26 cellular contexts compared by ENCODE assay signal in the genomic region with DNA sequence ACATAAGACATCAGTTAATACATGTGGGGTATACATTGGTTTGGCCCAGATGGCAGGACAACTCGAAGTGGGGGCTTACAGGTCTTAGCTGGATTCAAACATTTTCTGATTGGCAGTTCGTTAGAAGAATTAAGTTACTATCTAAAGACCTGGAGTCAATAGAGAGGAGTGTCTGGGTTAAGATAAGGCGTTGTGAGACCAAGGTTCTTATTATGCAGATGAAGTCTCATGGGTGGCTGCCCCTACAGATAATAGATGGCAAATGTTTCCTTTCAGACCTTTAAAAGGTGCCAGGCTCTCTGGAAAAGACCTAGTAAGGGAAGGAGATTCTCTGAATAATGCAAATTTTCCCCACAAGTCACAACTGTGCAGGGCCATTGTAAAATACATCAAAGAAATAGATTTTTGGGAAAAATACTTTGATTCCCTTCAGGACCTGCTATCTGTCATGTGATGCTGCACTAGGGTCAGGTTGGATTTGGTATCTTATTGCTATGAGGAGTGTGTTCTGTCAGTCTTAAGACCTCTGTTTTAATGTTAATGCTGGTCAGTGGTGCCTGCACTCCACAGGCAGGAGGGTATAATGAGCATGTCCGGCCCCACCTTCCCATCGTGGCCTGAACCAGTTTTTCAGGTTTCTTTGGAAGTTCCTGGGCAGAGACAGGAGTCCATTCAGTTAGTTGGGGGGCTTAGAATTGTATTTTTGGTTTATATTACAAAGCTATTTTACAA. TPM values are rescaled to one million over a fixed set of nuclear protein-coding genes. Genes with fewer than 3 reads are reported as not detected.
DNase-seq lines count a peak whose midpoint lies in the region; ATAC-seq and TF ChIP-seq lines count a peak whose summit lies in the region.
"Had no signal": no experiment of that assay in that cellular context is flagged by ENCODE, and none has a peak within 500 bp of the region (broad histone marks: within the 10 kb centered on the region; RNA-seq: fewer than 3 reads in every experiment).

No MANE protein-coding gene starts in this region.

- TF ChIP-seq CTCF in WTC11 (IDR thresholded peaks at IDR 0.05), result no peak
- no peak for TF ChIP-seq CTCF in type B pancreatic cell (conservative IDR thresholded peaks at IDR 0.05)

- CTCF ChIA-PET in WTC11 (lab: Charles Lee), result interaction anchor here (1.2 to 4.4 kb wide), 2 partner anchors 11 to 15 kb away, joined by 3 to 68 read pairs; a partner anchor contains a TSS

- ATAC-seq in WTC11 (peak; percentile 66), GM19035 (IDR thresholded peaks at IDR 0.05; ENCODE audit: unreplicated experiment) (no peak)
- ATAC-seq: activated naive CD4-positive, alpha-beta T cell treated with anti-CD3 and anti-CD28 coated beads, Interleukin-2, amount 50 U/mL, for 72 hours; activated T-helper 17 cell treated with anti-CD3 and anti-CD28 coated beads, Interleukin-2, amount 50 U/mL, for 72 hours; K562 had no signal

- POLR2A ChIA-PET in WTC11 (lab: Charles Lee), result no interaction called here

- H3K4me3 Mint-ChIP-seq in WTC11 (peak overlapping the region; percentile 34), type B pancreatic cell (peak overlapping the region; percentile 22)
- H3K4me3 Mint-ChIP-seq: activated CD4-positive, alpha-beta T cell treated with anti-CD3 and anti-CD28 coated beads, Interleukin-2, amount 10 ng/mL, durations not matched to agents 7 days and 5 days; activated T-helper 17 cell treated with anti-CD3 and anti-CD28 coated beads, Interleukin-2, amount 50 U/mL, for 72 hours had no signal

- no peaks in the 10 kb centered on the region for H3K27me3 Mint-ChIP-seq in WTC11 (ENCODE audit: low read depth)
- H3K27me3 Mint-ChIP-seq in type B pancreatic cell, result peaks cover 3% of the 10 kb centered on the region

- H3K9me3 Mint-ChIP-seq in WTC11 (peaks cover 2% of the 10 kb centered on the region), type B pancreatic cell (peaks cover under 1% of the 10 kb centered on the region)
- H3K9me3 Mint-ChIP-seq: activated CD4-positive, alpha-beta T cell treated with anti-CD3 and anti-CD28 coated beads, Interleukin-2, amount 10 ng/mL, durations not matched to agents 7 days and 5 days; activated naive CD4-positive, alpha-beta T cell treated with anti-CD3 and anti-CD28 coated beads, Interleukin-2, amount 50 U/mL, for 72 hours; activated T-helper 17 cell treated with anti-CD3 and anti-CD28 coated beads, Interleukin-2, amount 50 U/mL, for 72 hours had no signal

- H3K27ac Mint-ChIP-seq in WTC11 (peak overlapping the region; percentile 96), type B pancreatic cell (no peak overlapping the region)
- H3K27ac Mint-ChIP-seq: activated CD4-positive, alpha-beta T cell treated with anti-CD3 and anti-CD28 coated beads, Interleukin-2, amount 10 ng/mL, durations not matched to agents 7 days and 5 days; activated naive CD4-positive, alpha-beta T cell treated with anti-CD3 and anti-CD28 coated beads, Interleukin-2, amount 50 U/mL, for 72 hours; activated T-helper 17 cell treated with anti-CD3 and anti-CD28 coated beads, Interleukin-2, amount 50 U/mL, for 72 hours had no signal

- H3K36me3 Mint-ChIP-seq in WTC11, result no peaks in the 10 kb centered on the region; the same call in 1 of the 2 replicates
- no peaks in the 10 kb centered on the region for H3K36me3 Mint-ChIP-seq in type B pancreatic cell
- H3K36me3 Mint-ChIP-seq: activated naive CD4-positive, alpha-beta T cell treated with anti-CD3 and anti-CD28 coated beads, Interleukin-2, amount 50 U/mL, for 72 hours had no signal

- H3K4me1 Mint-ChIP-seq in WTC11, result peaks cover 75% of the 10 kb centered on the region
- H3K4me1 Mint-ChIP-seq in type B pancreatic cell (ENCODE audit: unreplicated experiment), result no peaks in the 10 kb centered on the region
- H3K4me1 Mint-ChIP-seq: activated CD4-positive, alpha-beta T cell treated with anti-CD3 and anti-CD28 coated beads, Interleukin-2, amount 10 ng/mL, durations not matched to agents 7 days and 5 days; activated T-helper 17 cell treated with anti-CD3 and anti-CD28 coated beads, Interleukin-2, amount 50 U/mL, for 72 hours had no signal

- peak; percentile 17 for DNase-seq in NCI-H2196 (lab: John Stamatoyannopoulos, UW; ENCODE audit: unreplicated experiment)
- DNase-seq in NCI-H2196 treated with DMSO at 0.1 percent for 48 hours (lab: John Stamatoyannopoulos, UW; ENCODE audit: unreplicated experiment), result no peak
- no peak for DNase-seq in WTC11 (ENCODE audit: low spot score)
- peak; percentile 75 for DNase-seq in left kidney (ENCODE audit: low read depth, low spot score)
- no peak for DNase-seq in type B pancreatic cell (ENCODE audit: extremely low spot score, unreplicated experiment)
- DNase-seq in NCI-H82 (lab: John Stamatoyannopoulos, UW), result no peak
- no peak for DNase-seq in iPS-NIHi11 (ENCODE audit: low spot score)
- DNase-seq: activated CD4-positive, alpha-beta T cell treated with anti-CD3 and anti-CD28 coated beads, Interleukin-2, amount 10 ng/mL, durations not matched to agents 7 days and 5 days; central memory CD4-positive, alpha-beta T cell; DND-41; erythroblast; foreskin melanocyte; GM23248; mammary epithelial cell; MM.1S; NCI-H1436 treated with DMSO at 0.1 percent for 48 hours; nucleus accumbens; OCI-M1; SIG-M5; stimulated activated naive CD4-positive, alpha-beta T cell treated with Interleukin-2 at 50 U/mL for 16 hours had no signal

TF ChIP-seq in WTC11, 78 proteins besides CTCF, POLR2A, EP300 and RAD21 (continues in another document):
- TF ChIP-seq, protein P1, sequence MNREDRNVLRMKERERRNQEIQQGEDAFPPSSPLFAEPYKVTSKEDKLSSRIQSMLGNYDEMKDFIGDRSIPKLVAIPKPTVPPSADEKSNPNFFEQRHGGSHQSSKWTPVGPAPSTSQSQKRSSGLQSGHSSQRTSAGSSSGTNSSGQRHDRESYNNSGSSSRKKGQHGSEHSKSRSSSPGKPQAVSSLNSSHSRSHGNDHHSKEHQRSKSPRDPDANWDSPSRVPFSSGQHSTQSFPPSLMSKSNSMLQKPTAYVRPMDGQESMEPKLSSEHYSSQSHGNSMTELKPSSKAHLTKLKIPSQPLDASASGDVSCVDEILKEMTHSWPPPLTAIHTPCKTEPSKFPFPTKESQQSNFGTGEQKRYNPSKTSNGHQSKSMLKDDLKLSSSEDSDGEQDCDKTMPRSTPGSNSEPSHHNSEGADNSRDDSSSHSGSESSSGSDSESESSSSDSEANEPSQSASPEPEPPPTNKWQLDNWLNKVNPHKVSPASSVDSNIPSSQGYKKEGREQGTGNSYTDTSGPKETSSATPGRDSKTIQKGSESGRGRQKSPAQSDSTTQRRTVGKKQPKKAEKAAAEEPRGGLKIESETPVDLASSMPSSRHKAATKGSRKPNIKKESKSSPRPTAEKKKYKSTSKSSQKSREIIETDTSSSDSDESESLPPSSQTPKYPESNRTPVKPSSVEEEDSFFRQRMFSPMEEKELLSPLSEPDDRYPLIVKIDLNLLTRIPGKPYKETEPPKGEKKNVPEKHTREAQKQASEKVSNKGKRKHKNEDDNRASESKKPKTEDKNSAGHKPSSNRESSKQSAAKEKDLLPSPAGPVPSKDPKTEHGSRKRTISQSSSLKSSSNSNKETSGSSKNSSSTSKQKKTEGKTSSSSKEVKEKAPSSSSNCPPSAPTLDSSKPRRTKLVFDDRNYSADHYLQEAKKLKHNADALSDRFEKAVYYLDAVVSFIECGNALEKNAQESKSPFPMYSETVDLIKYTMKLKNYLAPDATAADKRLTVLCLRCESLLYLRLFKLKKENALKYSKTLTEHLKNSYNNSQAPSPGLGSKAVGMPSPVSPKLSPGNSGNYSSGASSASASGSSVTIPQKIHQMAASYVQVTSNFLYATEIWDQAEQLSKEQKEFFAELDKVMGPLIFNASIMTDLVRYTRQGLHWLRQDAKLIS (CRISPR knock-in tag; IDR thresholded peaks at IDR 0.05; ENCODE audit: borderline replicate concordance), result no peak
- TF ChIP-seq, protein P2, sequence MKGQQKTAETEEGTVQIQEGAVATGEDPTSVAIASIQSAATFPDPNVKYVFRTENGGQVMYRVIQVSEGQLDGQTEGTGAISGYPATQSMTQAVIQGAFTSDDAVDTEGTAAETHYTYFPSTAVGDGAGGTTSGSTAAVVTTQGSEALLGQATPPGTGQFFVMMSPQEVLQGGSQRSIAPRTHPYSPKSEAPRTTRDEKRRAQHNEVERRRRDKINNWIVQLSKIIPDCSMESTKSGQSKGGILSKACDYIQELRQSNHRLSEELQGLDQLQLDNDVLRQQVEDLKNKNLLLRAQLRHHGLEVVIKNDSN (CRISPR knock-in tag; IDR thresholded peaks at IDR 0.05), result peak; percentile 55; the same call in 1 of the 2 replicates
- TF ChIP-seq KAT7 (CRISPR knock-in tag; IDR thresholded peaks at IDR 0.05; ENCODE audit: borderline replicate concordance) (no peak), CREB1 (CRISPR knock-in tag; IDR thresholded peaks at IDR 0.05) (no peak), ELF4 (CRISPR knock-in tag; IDR thresholded peaks at IDR 0.05; ENCODE audit: low read depth) (no peak), NFATC4 (CRISPR knock-in tag; IDR thresholded peaks at IDR 0.05) (no peak), JAZF1 (CRISPR knock-in tag; IDR thresholded peaks at IDR 0.05) (no peak), ETV6 (CRISPR knock-in tag; IDR thresholded peaks at IDR 0.05) (no peak), TCF7 (CRISPR knock-in tag; IDR thresholded peaks at IDR 0.05; ENCODE audit: low read depth) (no peak), PRRX2 (CRISPR knock-in tag; IDR thresholded peaks at IDR 0.05) (no peak), NR2C2 (CRISPR knock-in tag; IDR thresholded peaks at IDR 0.05) (no peak)

RNA-seq across cellular contexts. Expression of a gene that starts 14.3 kb away (rescaled TPM):
- 0.14 to 0.27 TPM (median 0.15 TPM) in 3 replicates for total RNA-seq in WTC11 (2021)
- not detected in 2 replicates for total RNA-seq in type B pancreatic cell (ENCODE audit: low replicate concordance)
- total RNA-seq: activated CD4-positive, alpha-beta T cell treated with anti-CD3 and anti-CD28 coated beads, Interleukin-2, amount 10 ng/mL, durations not matched to agents 7 days and 5 days; activated naive CD4-positive, alpha-beta T cell treated with anti-CD3 and anti-CD28 coated beads, Interleukin-2, amount 50 U/mL, for 72 hours; activated T-helper 17 cell treated with anti-CD3 and anti-CD28 coated beads, Interleukin-2, amount 50 U/mL, for 72 hours; ascending aorta; GM23248; K562; mammary epithelial cell; T-helper 1 cell treated with Interleukin-12 subunit alpha and Interleukin-12 subunit beta and Interleukin-4 antibody, amounts not matched to agents 30 ng/mL and 1 ng/mL, for 36 hours had no signal

Comparison
In these comparisons a context has a peak if more than half of its experiments do, and no peak if none do; other contexts are left out.
1. DNase-seq: peak in NCI-H2196 (single experiment) and left kidney (single experiment); none in NCI-H2196 treated with DMSO at 0.1 percent for 48 hours (single experiment), WTC11 (single experiment), type B pancreatic cell (single experiment), NCI-H82 (single experiment) and iPS-NIHi11 (single experiment).